ENCODE assay signal across 8 cellular contexts in the genomic region with DNA sequence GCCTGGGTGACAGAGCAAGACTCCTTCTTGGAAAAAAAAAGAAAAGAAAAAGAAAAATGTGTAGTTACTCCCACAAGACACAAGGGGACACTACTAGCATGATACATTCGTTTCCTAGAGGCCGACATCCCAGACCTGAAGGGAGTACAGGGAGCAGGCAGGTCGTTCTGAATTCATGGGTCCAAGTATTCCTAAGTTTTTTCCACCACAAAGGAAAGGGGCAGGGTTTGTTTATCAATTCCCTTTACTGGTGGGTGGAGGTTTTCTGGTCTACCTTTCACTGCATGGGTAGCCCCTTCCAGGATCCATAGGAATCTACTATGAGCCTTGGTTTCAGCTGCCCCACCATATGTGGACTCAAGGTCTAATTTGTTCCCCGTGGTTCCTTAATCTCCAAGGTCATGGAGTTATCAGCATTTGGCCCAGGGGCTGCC. TPM values are rescaled to one million over a fixed set of nuclear protein-coding genes. Genes with fewer than 3 reads are reported as not detected.
A peak's percentile ranks its signal among the peaks of the same experiment; 100 is the strongest.
DNase-seq lines count a peak whose midpoint lies in the region; ATAC-seq and TF ChIP-seq lines count a peak whose summit lies in the region.

No MANE protein-coding gene starts in this region.

- no peak overlapping the region for H2AK5ac ChIP-seq in mesendoderm (ENCODE audit: low read length)

- no peak overlapping the region for H2BK5ac ChIP-seq in mesendoderm (ENCODE audit: low read length)

- intact Hi-C loops in uterus (cut with DNase I; ENCODE audit: low total_unique reads) = no loop called here

- no CpG with 5 or more reads among the region's 4 CpGs for WGBS in mesendoderm (ENCODE audit: extremely low coverage, insufficient coverage, low lambda C conversion rate)

- no peaks in the 10 kb centered on the region for H3K27me3 ChIP-seq in mesendoderm (ENCODE audit: insufficient read depth, low read length, poor library complexity)
- no peaks in the 10 kb centered on the region for H3K27me3 ChIP-seq in uterus

- H4K5ac ChIP-seq in mesendoderm (ENCODE audit: low read length) = no peak overlapping the region

- H3K18ac ChIP-seq in mesendoderm (ENCODE audit: low read length) = no peak overlapping the region

- H3K4ac ChIP-seq in mesendoderm (ENCODE audit: low read depth, low read length) = no peak overlapping the region

- peak; percentile 79 for ATAC-seq in effector memory CD8-positive, alpha-beta T cell (replicated peaks)
- no peak for ATAC-seq in GM18861 (IDR thresholded peaks at IDR 0.05; ENCODE audit: unreplicated experiment)

- H3K9me3 Mint-ChIP-seq in effector memory CD8-positive, alpha-beta T cell = no peaks in the 10 kb centered on the region

- H3K4me1 Mint-ChIP-seq in effector memory CD8-positive, alpha-beta T cell (ENCODE audit: low read depth in 2 of 2) = peaks cover 0 to 1% of the 10 kb centered on the region in 2 donors

- H3K4me3 ChIP-seq in mesendoderm (ENCODE audit: low read length) (no peak overlapping the region), uterus (no peak overlapping the region)

- H3K23ac ChIP-seq in mesendoderm (ENCODE audit: low read length) = no peak overlapping the region

- no peaks in the 10 kb centered on the region for H3K36me3 Mint-ChIP-seq in effector memory CD8-positive, alpha-beta T cell (ENCODE audit: insufficient read depth)

- H3K79me1 ChIP-seq in mesendoderm (ENCODE audit: low read length) = no peaks in the 10 kb centered on the region

- H2BK15ac ChIP-seq in mesendoderm (replicated peaks; ENCODE audit: low read depth) = no peak overlapping the region

- no peaks in the 10 kb centered on the region for H3K27me3 Mint-ChIP-seq in effector memory CD8-positive, alpha-beta T cell

- H3K56ac ChIP-seq in mesendoderm (ENCODE audit: low read length) = no peak overlapping the region

- TF ChIP-seq CTCF in 22Rv1 (IDR thresholded peaks at IDR 0.05) = peak; percentile 84
- TF ChIP-seq CTCF in uterus (IDR thresholded peaks at IDR 0.05) = peak; percentile 77 to 95 (median 92)

- no peak for TF ChIP-seq POLR2A in uterus (IDR thresholded peaks at IDR 0.05)

- H3K4me1 ChIP-seq in mesendoderm (ENCODE audit: control insufficient read depth, low read depth, low read length) (no peaks in the 10 kb centered on the region), uterus (no peaks in the 10 kb centered on the region)

- H3K9me3 ChIP-seq in uterus = no peaks in the 10 kb centered on the region

- H3K79me2 ChIP-seq in mesendoderm (ENCODE audit: control insufficient read depth, insufficient read depth, low read length) = no peaks in the 10 kb centered on the region

- H2BK120ac ChIP-seq in mesendoderm (ENCODE audit: low read depth, low read length) = no peak overlapping the region

- H3K27ac ChIP-seq in 22Rv1 (no peak overlapping the region), mesendoderm (ENCODE audit: low read depth, low read length) (no peak overlapping the region), uterus (peak overlapping the region in 1 of 2 donors; percentile 23)

- DNase-seq in GM03348 (ENCODE audit: low spot score) (peak; percentile 88), NCI-H1105 (lab: John Stamatoyannopoulos, UW) (peak; percentile 78), SHP77 treated with DMSO at 0.1 percent for 48 hours (lab: John Stamatoyannopoulos, UW) (peak; percentile 54), mesendoderm (peak; percentile 90), uterus (peak in 1 of 2 donors; percentile 62)
- peak in 1 of 3 experiments; percentile 38 for DNase-seq in effector memory CD8-positive, alpha-beta T cell

- no peaks in the 10 kb centered on the region for H3K36me3 ChIP-seq in mesendoderm (ENCODE audit: control insufficient read depth, insufficient read depth, low read length)
- no peaks in the 10 kb centered on the region for H3K36me3 ChIP-seq in uterus

- H3K27ac Mint-ChIP-seq in effector memory CD8-positive, alpha-beta T cell = no peak overlapping the region

- H3K9ac ChIP-seq in mesendoderm (ENCODE audit: low read length) = no peak overlapping the region

- H3K4me3 Mint-ChIP-seq in effector memory CD8-positive, alpha-beta T cell = no peak overlapping the region

- no peak overlapping the region for H4K8ac ChIP-seq in mesendoderm (ENCODE audit: low read depth, low read length)

- H3K4me2 ChIP-seq in mesendoderm (ENCODE audit: low read length) = no peak overlapping the region

RNA-seq across cellular contexts. Expression of a gene that starts 11.8 kb away (rescaled TPM):
- 0.13 TPM for polyA plus RNA-seq in mesendoderm (2013, experiment 1 of 2)
- 0.13 TPM for polyA plus RNA-seq in mesendoderm (2013, experiment 2 of 2)
- under 1 TPM in 2 of 4 donors, not detected in 2; under 0.01 to 0.35 TPM for total RNA-seq in uterus

RNA-seq across cellular contexts. Expression of a gene that starts 16.1 kb away (rescaled TPM):
- 0.95 TPM for polyA plus RNA-seq in mesendoderm (2013, experiment 1 of 2)
- polyA plus RNA-seq in mesendoderm (2013, experiment 2 of 2) = 0.76 TPM
- 1 to 10 TPM in 2 of 4 donors, under 1 TPM in 1, not detected in 1; 0.29 to 5.9 (median 5.3) TPM for total RNA-seq in uterus

RNA-seq across cellular contexts. Expression of a gene that starts 20.1 kb away (rescaled TPM):
- 10.9 TPM for polyA plus RNA-seq in mesendoderm (2013, experiment 1 of 2)
- 10.4 TPM for polyA plus RNA-seq in mesendoderm (2013, experiment 2 of 2)
- 100 to 1,000 TPM in 1 of 4 donors, 10 to 100 TPM in 3; 15.9 to 160 (median 41.5) TPM for total RNA-seq in uterus

RNA-seq across cellular contexts. Expression of a gene that starts 32.7 kb away (rescaled TPM):
- 57.1 TPM for polyA plus RNA-seq in mesendoderm (2013, experiment 1 of 2)
- 57.4 TPM for polyA plus RNA-seq in mesendoderm (2013, experiment 2 of 2)
- 100 to 1,000 TPM in 1 of 4 donors, 10 to 100 TPM in 3; 16.1 to 108 (median 56.8) TPM for total RNA-seq in uterus

RNA-seq across cellular contexts. Expression of a gene that starts 51.7 kb away (rescaled TPM):
- polyA plus RNA-seq in mesendoderm (2013, experiment 1 of 2) = 6.5 TPM
- 6.8 TPM for polyA plus RNA-seq in mesendoderm (2013, experiment 2 of 2)
- 10 to 100 TPM in 3 of 4 donors, 1 to 10 TPM in 1; 9.7 to 65.3 (median 33.2) TPM for total RNA-seq in uterus
